ENCODE assay signal across 9 cellular contexts in the genomic region with DNA sequence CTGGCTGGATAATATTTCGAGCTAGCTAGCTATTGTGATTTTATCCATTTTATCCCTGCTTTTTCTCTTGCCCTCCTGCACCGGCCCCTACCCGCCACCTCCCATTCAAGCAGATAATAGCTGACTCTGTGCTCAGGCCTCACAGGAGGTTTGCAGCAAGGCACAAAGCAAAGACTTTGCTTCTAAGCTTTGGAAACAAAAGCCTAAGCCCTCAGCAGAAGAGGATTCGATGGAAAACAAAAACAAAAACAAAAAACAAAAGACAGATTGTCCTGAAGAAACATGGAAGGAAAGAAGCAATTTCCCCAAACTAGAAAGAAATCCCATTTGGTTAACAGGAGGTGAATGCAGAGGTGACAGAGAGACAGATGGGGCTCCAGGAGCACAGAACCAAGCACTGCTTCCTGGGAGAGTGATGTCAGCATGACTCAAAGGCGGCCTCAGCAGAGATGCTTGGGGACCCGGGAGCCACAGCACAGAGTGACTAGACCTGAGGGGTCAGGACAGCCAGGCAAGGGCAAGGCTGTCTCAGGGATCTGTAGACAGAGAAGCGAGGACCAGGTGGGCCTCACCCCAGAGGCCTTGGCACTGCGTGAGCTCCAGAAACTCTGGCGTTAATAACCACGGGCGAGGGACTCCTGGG.
DNase-seq lines count a peak whose midpoint lies in the region; ATAC-seq and TF ChIP-seq lines count a peak whose summit lies in the region.
"Had no signal": no experiment of that assay in that cellular context is flagged by ENCODE, and none has a peak within 500 bp of the region (broad histone marks: within the 10 kb centered on the region; RNA-seq: fewer than 3 reads in every experiment).

No MANE protein-coding gene starts in this region.

- H3K36me3 Mint-ChIP-seq in central memory CD8-positive, alpha-beta T cell (ENCODE audit: insufficient read depth) = no peaks in the 10 kb centered on the region

- TF ChIP-seq CTCF in GM10248 (IDR thresholded peaks at IDR 0.05; ENCODE audit: control extremely low read depth, extremely low read depth, low read depth, missing control alignments) = no peak

- CTCF ChIA-PET in GM10248 (lab: Yijun Ruan, JAX) = interaction anchor here (1.3 kb wide), 1 partner anchor 9 kb away, joined by 3 read pairs; no protein-coding TSS in a partner anchor

- POLR2A ChIA-PET in GM10248 (lab: Yijun Ruan, JAX) = no interaction called here

- no peak overlapping the region for H3K27ac Mint-ChIP-seq in central memory CD8-positive, alpha-beta T cell (ENCODE audit: low read depth)

- no peaks in the 10 kb centered on the region for H3K4me1 Mint-ChIP-seq in central memory CD8-positive, alpha-beta T cell

- DNase-seq in activated CD4-positive, alpha-beta T cell treated with anti-CD3 and anti-CD28 coated beads for 24 hours (ENCODE audit: low read depth in 2 of 2) = peak; percentile 7 to 33
- no peak for DNase-seq in activated CD4-positive, alpha-beta T cell treated with anti-CD3 and anti-CD28 coated beads, Interleukin-2, amount 50 U/mL, for 1 hour
- DNase-seq in NCI-H524 treated with DMSO at 0.1 percent for 48 hours (lab: John Stamatoyannopoulos, UW) (peak; percentile 12), GM10248 (ENCODE audit: extremely low spot score) (no peak)
- DNase-seq in central memory CD8-positive, alpha-beta T cell (ENCODE audit: low spot score in 2 of 2) = no peak
- peak; percentile 39 to 53 for DNase-seq in stimulated activated CD4-positive, alpha-beta T cell treated with anti-CD3 and anti-CD28 coated beads, Interleukin-2, amount 100 ng/mL, for 48 hours

- peaks cover 9% of the 10 kb centered on the region for H3K27me3 Mint-ChIP-seq in central memory CD8-positive, alpha-beta T cell

- ATAC-seq in central memory CD8-positive, alpha-beta T cell (replicated peaks; ENCODE audit: extremely low read depth, poor library complexity, severe bottlenecking) = no peak
- ATAC-seq in GM19463 (IDR thresholded peaks at IDR 0.05; ENCODE audit: unreplicated experiment) (no peak), GM21786 (IDR thresholded peaks at IDR 0.05; ENCODE audit: unreplicated experiment) (no peak)
- ATAC-seq: GM12878 had no signal

- H3K4me3 Mint-ChIP-seq in central memory CD8-positive, alpha-beta T cell = peak overlapping the region; percentile 9

- H3K9me3 Mint-ChIP-seq in central memory CD8-positive, alpha-beta T cell = no peaks in the 10 kb centered on the region

Comparison
In these comparisons a context has a peak if more than half of its experiments do, and no peak if none do; other contexts are left out.
1. DNase-seq: peak in activated CD4-positive, alpha-beta T cell treated with anti-CD3 and anti-CD28 coated beads for 24 hours (2 of 2), NCI-H524 treated with DMSO at 0.1 percent for 48 hours (single experiment) and stimulated activated CD4-positive, alpha-beta T cell treated with anti-CD3 and anti-CD28 coated beads, Interleukin-2, amount 100 ng/mL, for 48 hours (2 of 2); none in activated CD4-positive, alpha-beta T cell treated with anti-CD3 and anti-CD28 coated beads, Interleukin-2, amount 50 U/mL, for 1 hour (single experiment), central memory CD8-positive, alpha-beta T cell (0 of 2) and GM10248 (single experiment).